In the genomic region with DNA sequence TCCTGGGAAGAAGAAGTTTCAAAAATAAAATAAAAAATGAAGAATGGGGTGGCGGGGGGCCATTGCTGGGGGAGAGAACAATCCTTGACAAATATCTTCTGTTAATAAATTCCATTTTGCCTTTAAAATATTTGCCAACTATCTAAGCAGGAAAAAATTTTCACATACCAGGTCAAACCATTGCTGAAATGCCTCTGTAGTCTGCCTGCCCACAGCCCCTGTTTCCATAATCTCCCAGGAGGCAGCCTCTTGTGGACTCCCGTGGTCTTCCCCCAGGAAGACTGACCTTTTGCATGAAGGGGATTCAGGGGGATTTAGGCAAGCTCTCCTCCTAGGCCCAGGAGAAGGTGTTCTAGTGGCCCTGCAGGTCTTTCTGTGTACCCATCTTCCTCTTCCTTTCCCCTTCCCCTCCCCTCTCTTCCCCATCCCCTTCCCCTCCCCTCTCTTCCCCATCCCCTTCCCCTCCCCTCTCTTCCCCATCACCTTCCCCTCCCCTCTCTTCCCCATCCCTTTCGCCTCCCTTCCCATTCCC, we compare ENCODE assay signal across 18 cellular contexts.
DNase-seq lines count a peak whose midpoint lies in the region; ATAC-seq and TF ChIP-seq lines count a peak whose summit lies in the region.
"Had no signal": no experiment of that assay in that cellular context is flagged by ENCODE, and none has a peak within 500 bp of the region (broad histone marks: within the 10 kb centered on the region; RNA-seq: fewer than 3 reads in every experiment).

No MANE protein-coding gene starts in this region.

- H3K27me3 ChIP-seq in ascending aorta: no peaks in the 10 kb centered on the region
- H3K27me3 ChIP-seq in gastroesophageal sphincter: no peaks in the 10 kb centered on the region
- no peaks in the 10 kb centered on the region for H3K27me3 ChIP-seq in thoracic aorta (replicated peaks; ENCODE audit: insufficient read depth)

- intact Hi-C loops in ascending aorta (cut with DNase I) (loop anchor here (10.0 kb wide), 2 partner anchors 235 to 545 kb away; no protein-coding TSS in a partner anchor), mucosa of descending colon (cut with DNase I, micrococcal nuclease) (no loop called here)

- no peak for TF ChIP-seq POLR2A in gastroesophageal sphincter (IDR thresholded peaks at IDR 0.05)
- TF ChIP-seq POLR2A in GM18505 (IDR thresholded peaks at IDR 0.05; ENCODE audit: borderline replicate concordance, extremely low read depth, insufficient read depth, insufficient read length): no peak

- in situ Hi-C loops in G401 (cut with HindIII; ENCODE audit: low sequenced_read_pairs): no loop called here

- no peak overlapping the region for H3K4me3 ChIP-seq in ascending aorta
- H3K4me3 ChIP-seq in gastroesophageal sphincter: no peak overlapping the region
- no peak overlapping the region for H3K4me3 ChIP-seq in thoracic aorta
- no peak overlapping the region for H3K4me3 ChIP-seq in mucosa of descending colon

- DNase-seq in GM03348 (ENCODE audit: low spot score): peak; percentile 55
- DNase-seq in ascending aorta (ENCODE audit: low spot score in 2 of 2): no peak
- no peak for DNase-seq in thoracic aorta (ENCODE audit: low spot score)
- DNase-seq in medulla oblongata (ENCODE audit: extremely low spot score): no peak
- DNase-seq in mucosa of descending colon: no peak
- DNase-seq in G401 (ENCODE audit: low spot score): no peak
- DNase-seq: DND-41, GF-D8, KG1, NCI-H1105 treated with DMSO at 0.1 percent for 48 hours, NCI-H1694 treated with DMSO at 0.1 percent for 48 hours, NCI-H2107, NCI-H345, NCI-H524 treated with DMSO at 0.1 percent for 48 hours, RPMI8226, SHP77 treated with DMSO at 0.1 percent for 48 hours had no signal

- TF ChIP-seq CTCF in ascending aorta (IDR thresholded peaks at IDR 0.05): no peak
- no peak for TF ChIP-seq CTCF in gastroesophageal sphincter (IDR thresholded peaks at IDR 0.05)
- no peak for TF ChIP-seq CTCF in thoracic aorta (IDR thresholded peaks at IDR 0.05)
- TF ChIP-seq CTCF in mucosa of descending colon (IDR thresholded peaks at IDR 0.05): no peak

- H3K9me3 ChIP-seq in ascending aorta (no peaks in the 10 kb centered on the region), gastroesophageal sphincter (no peaks in the 10 kb centered on the region), thoracic aorta (no peaks in the 10 kb centered on the region), mucosa of descending colon (no peaks in the 10 kb centered on the region)

- ATAC-seq in gastroesophageal sphincter (no peak), thoracic aorta (ENCODE audit: insufficient number of reproducible peaks, low FRiP score, low read depth) (no peak), GM18505 (IDR thresholded peaks at IDR 0.05; ENCODE audit: unreplicated experiment) (no peak), mucosa of descending colon (no peak)

- TF ChIP-seq EP300 in gastroesophageal sphincter (IDR thresholded peaks at IDR 0.05): no peak

- 71 to 83% methylated on average over 2 of the region's 3 CpGs for WGBS in gastroesophageal sphincter (ENCODE audit: low coverage in 1 of 2), 2 donors

- H3K36me3 ChIP-seq in ascending aorta: no peaks in the 10 kb centered on the region
- no peaks in the 10 kb centered on the region for H3K36me3 ChIP-seq in gastroesophageal sphincter
- no peaks in the 10 kb centered on the region for H3K36me3 ChIP-seq in thoracic aorta
- no peaks in the 10 kb centered on the region for H3K36me3 ChIP-seq in mucosa of descending colon (ENCODE audit: low read depth)

- H3K27ac ChIP-seq in ascending aorta: peak overlapping the region; percentile 91 to 96
- H3K27ac ChIP-seq in gastroesophageal sphincter: peak overlapping the region; percentile 52 to 86 (median 85)
- H3K27ac ChIP-seq in thoracic aorta: peak overlapping the region; percentile 73 to 75

- H3K4me1 ChIP-seq in ascending aorta: peaks cover 21 to 75% of the 10 kb centered on the region in 2 donors
- peaks cover 0 to 76% (median 27%) of the 10 kb centered on the region in 3 donors for H3K4me1 ChIP-seq in gastroesophageal sphincter
- H3K4me1 ChIP-seq in thoracic aorta (ENCODE audit: control insufficient read depth in 1 of 2, low read depth in 2 of 2): peaks cover 27 to 94% of the 10 kb centered on the region in 2 donors
- H3K4me1 ChIP-seq in mucosa of descending colon (ENCODE audit: low read depth): no peaks in the 10 kb centered on the region
